ENCODE assay signal across 13 cellular contexts in genomic region chr3:107942244-107942643, GRCh38.
A peak's percentile ranks its signal among the peaks of the same experiment; 100 is the strongest.
DNase-seq lines count a peak whose midpoint lies in the region; ATAC-seq and TF ChIP-seq lines count a peak whose summit lies in the region.
"Had no signal": no experiment of that assay in that cellular context is flagged by ENCODE, and none has a peak within 500 bp of the region (broad histone marks: within the 10 kb centered on the region; RNA-seq: fewer than 3 reads in every experiment).

No MANE protein-coding gene starts in this region.

- no peak for TF ChIP-seq POLR2A in lower leg skin (IDR thresholded peaks at IDR 0.05)

- intact Hi-C loops in CD4-positive, alpha-beta T cell (cut with DNase I, micrococcal nuclease), result loop anchor here in 1 of 2 experiments (5.0 kb wide), 1 partner anchor 380 kb away; no protein-coding TSS in a partner anchor
- intact Hi-C loops in lower leg skin (cut with DNase I; ENCODE audit: low total_unique reads), result no loop called here

- CTCF ChIA-PET in CD4-positive, alpha-beta T cell (lab: Charles Lee), result no interaction called here

- no peaks in the 10 kb centered on the region for H3K36me3 Mint-ChIP-seq in CD4-positive, alpha-beta T cell (ENCODE audit: low read depth)
- H3K36me3 Mint-ChIP-seq in T-helper 17 cell (ENCODE audit: low read depth), result no peaks in the 10 kb centered on the region

- peak; percentile 56 for ATAC-seq in CD4-positive, alpha-beta T cell (ENCODE audit: poor library complexity)
- ATAC-seq in GM18909 (IDR thresholded peaks at IDR 0.05; ENCODE audit: poor library complexity, unreplicated experiment) (peak; percentile 76), T-helper 17 cell (peak; percentile 65), GM21825 (IDR thresholded peaks at IDR 0.05; ENCODE audit: unreplicated experiment) (no peak)
- ATAC-seq: GM23338 had no signal

- no peak overlapping the region for H3K27ac Mint-ChIP-seq in CD4-positive, alpha-beta T cell
- H3K27ac Mint-ChIP-seq in T-helper 17 cell, result peak overlapping the region; percentile 8
- H3K27ac Mint-ChIP-seq: GM23338 had no signal

- H3K4me3 ChIP-seq in fibroblast of mammary gland (ENCODE audit: control insufficient read depth, low read depth, low read length) (no peak overlapping the region), lower leg skin (ENCODE audit: low read depth, poor library complexity, severe bottlenecking) (no peak overlapping the region)
- H3K4me3 ChIP-seq: GM23338, skin epidermis had no signal

- POLR2A ChIA-PET in CD4-positive, alpha-beta T cell (lab: Charles Lee), result no interaction called here

- H3K4me1 Mint-ChIP-seq in CD4-positive, alpha-beta T cell (ENCODE audit: low read depth), result peaks cover 10% of the 10 kb centered on the region
- H3K4me1 Mint-ChIP-seq in T-helper 17 cell, result peaks cover 14% of the 10 kb centered on the region

- no peak overlapping the region for H3K4me3 Mint-ChIP-seq in CD4-positive, alpha-beta T cell
- H3K4me3 Mint-ChIP-seq in T-helper 17 cell, result no peak overlapping the region
- H3K4me3 Mint-ChIP-seq: GM23338 had no signal

- H3K27me3 Mint-ChIP-seq in CD4-positive, alpha-beta T cell, result no peaks in the 10 kb centered on the region
- no peaks in the 10 kb centered on the region for H3K27me3 Mint-ChIP-seq in T-helper 17 cell

- no peak for TF ChIP-seq CTCF in CD4-positive, alpha-beta T cell (IDR thresholded peaks at IDR 0.05)
- TF ChIP-seq CTCF in fibroblast of mammary gland (conservative IDR thresholded peaks at IDR 0.05; ENCODE audit: control insufficient read depth, insufficient read depth, low read depth, low read length) (no peak), lower leg skin (IDR thresholded peaks at IDR 0.05) (no peak)

- no peaks in the 10 kb centered on the region for H3K9me3 ChIP-seq in CD4-positive, alpha-beta T cell (ENCODE audit: control insufficient read depth, low read length)
- H3K9me3 ChIP-seq in T-helper 17 cell (ENCODE audit: control insufficient read depth, low read length, poor library complexity, severe bottlenecking), result no peaks in the 10 kb centered on the region

- H3K9me3 Mint-ChIP-seq in CD4-positive, alpha-beta T cell, result no peaks in the 10 kb centered on the region
- H3K9me3 Mint-ChIP-seq: GM23338 had no signal

- no peak overlapping the region for H3K27ac ChIP-seq in CD4-positive, alpha-beta T cell (ENCODE audit: low read depth, low read length)
- H3K27ac ChIP-seq: skin epidermis had no signal

- H3K27me3 ChIP-seq in CD4-positive, alpha-beta T cell (ENCODE audit: control insufficient read depth, insufficient read depth, low read length), result no peaks in the 10 kb centered on the region

- no peak for DNase-seq in CD4-positive, alpha-beta T cell
- DNase-seq in T-helper 17 cell, result no peak
- peak; percentile 15 for DNase-seq in fibroblast of mammary gland (ENCODE audit: low read depth)
- no peak for DNase-seq in lower leg skin (ENCODE audit: low spot score in 2 of 2)
- DNase-seq in NCI-H146 (lab: John Stamatoyannopoulos, UW), result no peak
- no peak for DNase-seq in ureter (ENCODE audit: low spot score)
- DNase-seq: COR-L47, substantia nigra, T-helper 9 cell had no signal

- 65 to 74% methylated on average over 6 of the region's 6 CpGs for WGBS in lower leg skin, 2 donors
